In the genomic region with DNA sequence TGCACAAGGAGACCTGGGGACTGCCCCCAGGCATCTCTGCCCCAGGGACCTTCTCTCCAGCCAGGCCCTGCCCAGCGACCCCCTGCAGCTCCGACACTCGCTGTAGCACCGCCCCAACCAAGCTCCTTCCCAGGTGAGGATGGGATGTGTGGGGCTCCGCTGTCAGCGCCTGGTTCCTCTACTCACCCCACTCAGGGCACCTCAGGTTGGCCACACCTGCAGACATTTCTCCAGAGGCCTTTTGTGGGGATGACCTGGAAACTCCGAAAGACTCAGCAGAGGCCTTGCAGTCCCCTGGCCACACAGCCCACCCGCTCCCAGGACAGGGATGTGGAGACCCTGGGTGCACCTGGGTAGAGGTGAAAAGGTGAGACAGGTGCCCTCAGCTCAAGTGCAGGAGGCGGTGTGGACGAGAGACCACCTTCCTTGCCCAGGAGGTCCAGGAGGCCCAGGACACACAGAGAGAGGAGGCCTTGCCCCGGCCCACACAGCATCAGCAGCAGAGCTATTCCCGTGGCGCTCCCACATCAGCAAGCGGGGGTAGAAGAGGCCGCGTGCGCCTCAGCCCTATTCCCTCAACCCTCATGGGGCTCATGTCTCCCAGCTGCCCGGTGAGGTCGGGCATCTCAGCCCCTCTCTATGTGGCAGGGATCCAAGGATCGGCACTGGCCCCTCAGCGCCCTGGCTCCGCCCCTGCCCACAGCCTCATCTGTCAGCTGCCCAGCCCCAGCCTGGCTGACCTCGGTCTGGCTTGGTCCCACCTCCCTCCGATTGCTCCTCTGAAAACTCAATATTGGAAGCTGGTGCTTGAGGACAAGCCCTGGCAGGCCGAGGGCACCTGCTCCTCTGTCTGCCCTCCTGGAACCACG, we compare ENCODE assay signal across 26 cellular contexts. TPM values are rescaled to one million over a fixed set of nuclear protein-coding genes. Genes with fewer than 3 reads are reported as not detected.
"Had no signal": no experiment of that assay in that cellular context is flagged by ENCODE, and none has a peak within 500 bp of the region (broad histone marks: within the 10 kb centered on the region; RNA-seq: fewer than 3 reads in every experiment).

No MANE protein-coding gene starts in this region.

- H3K27ac ChIP-seq: RWPE1, SJCRH30 had no signal

- H3K4me1 ChIP-seq: SJCRH30 had no signal

- H3K36me3 ChIP-seq: MG63, SJCRH30 had no signal

- DNase-seq: IMR-90; Karpas-422; KG1; MG63; NCI-H1092; NCI-H1105 treated with DMSO at 0.1 percent for 48 hours; NCI-H1417 treated with DMSO at 0.1 percent for 48 hours; NCI-H146; NCI-H1694 treated with DMSO at 0.1 percent for 48 hours; NCI-H1930; NCI-H2081; NCI-H2107; NCI-H2227 treated with DMSO at 0.1 percent for 48 hours; NCI-H524; NCI-H526 treated with DMSO at 0.1 percent for 48 hours; NCI-H748 treated with DMSO at 0.1 percent for 48 hours; NK-92 treated with Interleukin-12 subunit alpha and Interleukin-12 subunit beta, amount 100 ng/mL, for 24 hours; PC-3; SJCRH30 had no signal

- H3K9me3 ChIP-seq: MG63, SJCRH30 had no signal

- ATAC-seq: HepG2, Panc1, PC-3, SK-N-SH treated with all-trans-retinoic acid at 6 μM for 48 hours had no signal

- H3K4me3 ChIP-seq: MG63, SJCRH30 had no signal

- H3K27me3 ChIP-seq: MG63, SJCRH30 had no signal

RNA-seq across cellular contexts. Expression of gene TRPM5, which starts 20.9 kb away (rescaled TPM):
- total RNA-seq: HepG2, IMR-90, NCI-H460, OCI-LY7, PC-3, SJCRH30 had no signal
- polyA plus RNA-seq: IMR-90 had no signal

RNA-seq across cellular contexts. Expression of gene KCNQ1, which starts 21.4 kb away (rescaled TPM):
- total RNA-seq: HT1080, IMR-90, NCI-H460, SJCRH30 had no signal

RNA-seq across cellular contexts. Expression of gene CD81, which starts 46.3 kb away (rescaled TPM):
- total RNA-seq: HepG2 had no signal
- polyA plus RNA-seq: HepG2 had no signal
